Comparison of ENCODE assay signal across 1 cellular context in genomic region chr1:233959089-233959488, GRCh38.
TF ChIP-seq lines count a peak whose summit lies in the region.

No MANE protein-coding gene starts in this region.

TF ChIP-seq in K562, 482 proteins besides CTCF, POLR2A, EP300 and RAD21 (continued from another document and continues in another):
- TF ChIP-seq HMBOX1 (IDR thresholded peaks at IDR 0.05) (no peak), LEF1 (IDR thresholded peaks at IDR 0.05) (no peak), ZNF197 (CRISPR knock-in tag; IDR thresholded peaks at IDR 0.05; ENCODE audit: low read depth) (peak; percentile 40; the same call in 1 of the 2 replicates), ZNF511 (CRISPR knock-in tag; IDR thresholded peaks at IDR 0.05) (no peak), FOXJ2 (tag; IDR thresholded peaks at IDR 0.05) (no peak), PBX2 (CRISPR knock-in tag; IDR thresholded peaks at IDR 0.05; ENCODE audit: low read depth) (no peak), PBX2 (tag; conservative IDR thresholded peaks at IDR 0.05; ENCODE audit: low read depth) (peak; percentile 88), TCFL5 (CRISPR knock-in tag; conservative IDR thresholded peaks at IDR 0.05) (no peak), ZSCAN29 (IDR thresholded peaks at IDR 0.05) (no peak), FOXO4 (CRISPR knock-in tag; IDR thresholded peaks at IDR 0.05) (no peak), ZNF165 (CRISPR knock-in tag; IDR thresholded peaks at IDR 0.05; ENCODE audit: borderline replicate concordance) (no peak), ZNF263 (CRISPR knock-in tag; IDR thresholded peaks at IDR 0.05; ENCODE audit: borderline replicate concordance) (no peak), HCFC1 (IDR thresholded peaks at IDR 0.05; ENCODE audit: low read depth, low read length) (no peak), HNRNPH1 (optimal IDR thresholded peaks at IDR 0.05; ENCODE audit: low read depth, low read length) (no peak), SAFB2 (IDR thresholded peaks at IDR 0.05; ENCODE audit: borderline replicate concordance, low read depth, low read length, severe bottlenecking) (no peak), FOXP1 (CRISPR knock-in tag; IDR thresholded peaks at IDR 0.05) (no peak), NCOA1 (IDR thresholded peaks at IDR 0.05; ENCODE audit: low read depth) (no peak), CBX8 (IDR thresholded peaks at IDR 0.05; ENCODE audit: borderline replicate concordance, extremely low read depth, low read depth, low read length, poor library complexity, severe bottlenecking) (no peak), MAFG (tag; conservative IDR thresholded peaks at IDR 0.05) (no peak), CBFA2T3 (IDR thresholded peaks at IDR 0.05) (peak; percentile 69), TAL1 (IDR thresholded peaks at IDR 0.05) (0 out of 2 replicates have a peak, but pooled peaks have one; percentile 37), ZNF24 (IDR thresholded peaks at IDR 0.05) (no peak), PREB (CRISPR knock-in tag; IDR thresholded peaks at IDR 0.05) (no peak), ARID3A (IDR thresholded peaks at IDR 0.05; ENCODE audit: borderline replicate concordance, low read depth, low read length) (0 out of 2 replicates have a peak, but pooled peaks have one; percentile 26), USF2 (CRISPR knock-in tag; IDR thresholded peaks at IDR 0.05) (no peak), ZNF639 (CRISPR knock-in tag; conservative IDR thresholded peaks at IDR 0.05 in 1 of 2, IDR thresholded peaks at IDR 0.05 in 1 of 2) (0 out of 4 replicates have a peak, but pooled peaks of 1 of the 2 experiments have one; percentile 34), CEBPG (CRISPR knock-in tag; IDR thresholded peaks at IDR 0.05) (no peak), CEBPG (tag; conservative IDR thresholded peaks at IDR 0.05 in 1 of 2, IDR thresholded peaks at IDR 0.05 in 1 of 2) (no peak), OTX1 (CRISPR knock-in tag; IDR thresholded peaks at IDR 0.05) (peak; percentile 25; the same call in 1 of the 2 replicates), CBFB (CRISPR knock-in tag; IDR thresholded peaks at IDR 0.05) (no peak), ZNF764 (CRISPR knock-in tag; IDR thresholded peaks at IDR 0.05; ENCODE audit: low read depth) (no peak), ETS2 (tag; IDR thresholded peaks at IDR 0.05; ENCODE audit: borderline replicate concordance, poor library complexity, severe bottlenecking) (no peak), SMARCA5 (IDR thresholded peaks at IDR 0.05) (no peak), ZKSCAN1 (IDR thresholded peaks at IDR 0.05; ENCODE audit: low read depth, low read length) (no peak), JUND (IDR thresholded peaks at IDR 0.05; ENCODE audit: borderline replicate concordance, low read depth, low read length) (no peak), JUND (tag; IDR thresholded peaks at IDR 0.05; ENCODE audit: borderline replicate concordance, low read depth, low read length) (no peak; the same call in 2 of the 3 replicates), ZNF280A (IDR thresholded peaks at IDR 0.05; ENCODE audit: low read depth, partially characterized antibody) (no peak), ZBTB26 (CRISPR knock-in tag; IDR thresholded peaks at IDR 0.05) (no peak), ZNF384 (IDR thresholded peaks at IDR 0.05; ENCODE audit: low read depth, low read length) (peak; percentile 80), SLC30A9 (CRISPR knock-in tag; IDR thresholded peaks at IDR 0.05) (no peak), CHAMP1 (IDR thresholded peaks at IDR 0.05) (no peak), TBL1XR1 (IDR thresholded peaks at IDR 0.05; ENCODE audit: low read length in 2 of 2) (no peak), ETV1 (tag; conservative IDR thresholded peaks at IDR 0.05; ENCODE audit: low read depth) (no peak), ATF7 (IDR thresholded peaks at IDR 0.05) (no peak), PTBP1 (IDR thresholded peaks at IDR 0.05; ENCODE audit: low read depth, low read length) (no peak), PKNOX1 (IDR thresholded peaks at IDR 0.05) (0 out of 2 replicates have a peak, but pooled peaks have one; percentile 6), STAT5B (CRISPR knock-in tag; IDR thresholded peaks at IDR 0.05) (no peak), HMG20A (CRISPR knock-in tag; conservative IDR thresholded peaks at IDR 0.05) (no peak), RNF2 (IDR thresholded peaks at IDR 0.05) (no peak)
